ENCODE assay signal across 1 cellular context in genomic region chr20:328596-329324, GRCh38.
TF ChIP-seq lines count a peak whose summit lies in the region.

No MANE protein-coding gene starts in this region.

TF ChIP-seq in K562, 482 proteins besides CTCF, POLR2A, EP300 and RAD21:
- TF ChIP-seq AFF4 (CRISPR knock-in tag; IDR thresholded peaks at IDR 0.05) (no peak), SP1 (CRISPR knock-in tag; IDR thresholded peaks at IDR 0.05) (peak; percentile 46; the same call in 1 of the 2 replicates), RFX7 (CRISPR knock-in tag; IDR thresholded peaks at IDR 0.05) (no peak), TAL1 (IDR thresholded peaks at IDR 0.05) (no peak), ZNF263 (CRISPR knock-in tag; IDR thresholded peaks at IDR 0.05; ENCODE audit: borderline replicate concordance) (no peak), ZNF134 (CRISPR knock-in tag; conservative IDR thresholded peaks at IDR 0.05) (no peak), PHTF2 (CRISPR knock-in tag; IDR thresholded peaks at IDR 0.05) (0 out of 2 replicates have a peak, but pooled peaks have one; percentile 7), FOXA1 (IDR thresholded peaks at IDR 0.05; ENCODE audit: borderline replicate concordance) (no peak), MXI1 (IDR thresholded peaks at IDR 0.05; ENCODE audit: low read depth, low read length) (no peak), E2F5 (CRISPR knock-in tag; IDR thresholded peaks at IDR 0.05) (no peak), ZNF311 (CRISPR knock-in tag; IDR thresholded peaks at IDR 0.05) (no peak), RFX1 (IDR thresholded peaks at IDR 0.05) (no peak), NFATC3 (IDR thresholded peaks at IDR 0.05) (no peak), POLR2G (IDR thresholded peaks at IDR 0.05; ENCODE audit: low read depth, low read length) (peak; percentile 15; the same call in 1 of the 2 replicates), SPI1 (IDR thresholded peaks at IDR 0.05; ENCODE audit: borderline replicate concordance, low read depth, low read length) (no peak), MAFG (tag; conservative IDR thresholded peaks at IDR 0.05) (no peak), MCM7 (IDR thresholded peaks at IDR 0.05) (no peak), AFF1 (IDR thresholded peaks at IDR 0.05; ENCODE audit: low read depth in 1 of 2, partially characterized antibody in 2 of 2) (no peak)
TF ChIP-seq in K562: peak in this region for 3.
